In the genomic region with DNA sequence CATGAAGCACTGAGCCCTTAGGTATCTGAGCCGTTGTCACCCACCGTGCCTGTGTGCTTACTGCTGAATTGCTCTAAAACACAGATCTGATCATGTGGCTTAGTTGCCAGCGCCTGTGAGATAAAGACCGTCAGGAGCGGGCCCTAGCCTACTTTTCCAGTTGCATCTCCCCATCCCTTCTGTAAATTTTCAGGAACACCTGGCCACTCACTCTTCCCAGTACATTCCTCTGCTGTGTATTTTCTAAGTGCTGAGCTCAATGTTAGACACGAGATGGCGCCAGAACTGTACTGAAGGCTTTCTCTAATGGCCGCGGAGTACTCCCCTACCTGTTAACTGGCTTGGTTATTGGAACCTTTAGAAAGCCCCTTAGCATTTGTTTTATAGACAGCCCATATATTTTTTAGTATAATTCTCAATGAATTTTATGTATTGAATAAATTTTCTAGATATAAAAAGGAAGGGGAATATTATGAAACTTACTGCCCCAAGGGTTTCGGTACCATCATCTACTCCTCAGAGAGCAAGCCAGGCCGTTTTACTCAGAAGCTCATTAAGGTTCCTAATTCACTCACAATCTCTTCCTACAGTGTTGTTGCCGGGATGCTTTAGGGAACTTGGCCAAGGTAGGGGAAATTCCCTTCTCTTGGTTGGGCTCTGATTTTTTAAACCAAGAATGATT, we compare ENCODE assay signal across 1 cellular context.
TF ChIP-seq lines count a peak whose summit lies in the region.

No MANE protein-coding gene starts in this region.

TF ChIP-seq in HEK293, 187 proteins besides CTCF, POLR2A, EP300 and RAD21 (continued from another document):
- TF ChIP-seq, protein P1, sequence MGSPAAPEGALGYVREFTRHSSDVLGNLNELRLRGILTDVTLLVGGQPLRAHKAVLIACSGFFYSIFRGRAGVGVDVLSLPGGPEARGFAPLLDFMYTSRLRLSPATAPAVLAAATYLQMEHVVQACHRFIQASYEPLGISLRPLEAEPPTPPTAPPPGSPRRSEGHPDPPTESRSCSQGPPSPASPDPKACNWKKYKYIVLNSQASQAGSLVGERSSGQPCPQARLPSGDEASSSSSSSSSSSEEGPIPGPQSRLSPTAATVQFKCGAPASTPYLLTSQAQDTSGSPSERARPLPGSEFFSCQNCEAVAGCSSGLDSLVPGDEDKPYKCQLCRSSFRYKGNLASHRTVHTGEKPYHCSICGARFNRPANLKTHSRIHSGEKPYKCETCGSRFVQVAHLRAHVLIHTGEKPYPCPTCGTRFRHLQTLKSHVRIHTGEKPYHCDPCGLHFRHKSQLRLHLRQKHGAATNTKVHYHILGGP (tag by site-specific recombination; IDR thresholded peaks at IDR 0.05) = no peak
- TF ChIP-seq ZBTB20 (tag by site-specific recombination; IDR thresholded peaks at IDR 0.05) (no peak), SCRT1 (tag by site-specific recombination; IDR thresholded peaks at IDR 0.05; ENCODE audit: borderline replicate concordance) (peak; percentile 78; the same call in 1 of the 2 replicates), IKZF3 (tag by site-specific recombination; IDR thresholded peaks at IDR 0.05) (peak; percentile 26; the same call in 1 of the 2 replicates), ZNF529 (tag by site-specific recombination; IDR thresholded peaks at IDR 0.05; ENCODE audit: insufficient replicate concordance) (no peak), PRDM6 (tag by site-specific recombination; IDR thresholded peaks at IDR 0.05) (no peak), SCRT2 (tag by site-specific recombination; IDR thresholded peaks at IDR 0.05) (peak; percentile 90), ZNF747 (tag by site-specific recombination; IDR thresholded peaks at IDR 0.05) (no peak), ZNF660 (tag by site-specific recombination; IDR thresholded peaks at IDR 0.05) (peak; percentile 81), ZNF707 (tag by site-specific recombination; IDR thresholded peaks at IDR 0.05) (no peak), ZNF514 (tag by site-specific recombination; IDR thresholded peaks at IDR 0.05) (no peak), ZNF623 (tag by site-specific recombination; IDR thresholded peaks at IDR 0.05) (no peak), ZNF843 (tag by site-specific recombination; IDR thresholded peaks at IDR 0.05) (no peak), ZNF335 (tag by site-specific recombination; conservative IDR thresholded peaks at IDR 0.05) (peak; percentile 20; the same call in 1 of the 2 replicates), ZFHX2 (tag by site-specific recombination; conservative IDR thresholded peaks at IDR 0.05) (no peak), ZNF169 (tag by site-specific recombination; IDR thresholded peaks at IDR 0.05) (no peak), ZNF645 (tag by site-specific recombination; IDR thresholded peaks at IDR 0.05) (no peak), ZNF555 (tag by site-specific recombination; conservative IDR thresholded peaks at IDR 0.05) (no peak), ZNF561 (tag by site-specific recombination; IDR thresholded peaks at IDR 0.05; ENCODE audit: borderline replicate concordance) (no peak), ZNF654 (tag by site-specific recombination; IDR thresholded peaks at IDR 0.05; ENCODE audit: low read depth) (peak; percentile 96), KLF7 (tag by site-specific recombination; IDR thresholded peaks at IDR 0.05; ENCODE audit: borderline replicate concordance) (no peak), ZXDB (tag by site-specific recombination; IDR thresholded peaks at IDR 0.05) (no peak), ZNF777 (tag by site-specific recombination; IDR thresholded peaks at IDR 0.05; ENCODE audit: borderline replicate concordance) (no peak), ZNF488 (tag by site-specific recombination; IDR thresholded peaks at IDR 0.05) (no peak), GFI1B (tag by site-specific recombination; IDR thresholded peaks at IDR 0.05) (no peak), ZNF701 (tag by site-specific recombination; IDR thresholded peaks at IDR 0.05) (no peak), ZNF639 (tag by site-specific recombination; IDR thresholded peaks at IDR 0.05) (no peak), ZNF23 (tag by site-specific recombination; IDR thresholded peaks at IDR 0.05; ENCODE audit: borderline replicate concordance) (no peak), ZNF473 (tag by site-specific recombination; IDR thresholded peaks at IDR 0.05) (no peak), ZSCAN30 (tag by site-specific recombination; IDR thresholded peaks at IDR 0.05) (0 out of 2 replicates have a peak, but pooled peaks have one; percentile 28), ZNF580 (tag by site-specific recombination; IDR thresholded peaks at IDR 0.05) (no peak), YY2 (tag by site-specific recombination; IDR thresholded peaks at IDR 0.05) (no peak), ZEB2 (tag by site-specific recombination; IDR thresholded peaks at IDR 0.05) (0 out of 2 replicates have a peak, but pooled peaks have one; percentile 23), ZNF214 (tag by site-specific recombination; IDR thresholded peaks at IDR 0.05; ENCODE audit: borderline replicate concordance) (no peak), ZNF394 (tag by site-specific recombination; IDR thresholded peaks at IDR 0.05; ENCODE audit: borderline replicate concordance) (no peak), ZNF37A (tag by site-specific recombination; IDR thresholded peaks at IDR 0.05) (no peak), FEZF1 (tag by site-specific recombination; IDR thresholded peaks at IDR 0.05) (no peak), ZNF521 (tag by site-specific recombination; IDR thresholded peaks at IDR 0.05) (no peak)
- TF ChIP-seq, protein P2, sequence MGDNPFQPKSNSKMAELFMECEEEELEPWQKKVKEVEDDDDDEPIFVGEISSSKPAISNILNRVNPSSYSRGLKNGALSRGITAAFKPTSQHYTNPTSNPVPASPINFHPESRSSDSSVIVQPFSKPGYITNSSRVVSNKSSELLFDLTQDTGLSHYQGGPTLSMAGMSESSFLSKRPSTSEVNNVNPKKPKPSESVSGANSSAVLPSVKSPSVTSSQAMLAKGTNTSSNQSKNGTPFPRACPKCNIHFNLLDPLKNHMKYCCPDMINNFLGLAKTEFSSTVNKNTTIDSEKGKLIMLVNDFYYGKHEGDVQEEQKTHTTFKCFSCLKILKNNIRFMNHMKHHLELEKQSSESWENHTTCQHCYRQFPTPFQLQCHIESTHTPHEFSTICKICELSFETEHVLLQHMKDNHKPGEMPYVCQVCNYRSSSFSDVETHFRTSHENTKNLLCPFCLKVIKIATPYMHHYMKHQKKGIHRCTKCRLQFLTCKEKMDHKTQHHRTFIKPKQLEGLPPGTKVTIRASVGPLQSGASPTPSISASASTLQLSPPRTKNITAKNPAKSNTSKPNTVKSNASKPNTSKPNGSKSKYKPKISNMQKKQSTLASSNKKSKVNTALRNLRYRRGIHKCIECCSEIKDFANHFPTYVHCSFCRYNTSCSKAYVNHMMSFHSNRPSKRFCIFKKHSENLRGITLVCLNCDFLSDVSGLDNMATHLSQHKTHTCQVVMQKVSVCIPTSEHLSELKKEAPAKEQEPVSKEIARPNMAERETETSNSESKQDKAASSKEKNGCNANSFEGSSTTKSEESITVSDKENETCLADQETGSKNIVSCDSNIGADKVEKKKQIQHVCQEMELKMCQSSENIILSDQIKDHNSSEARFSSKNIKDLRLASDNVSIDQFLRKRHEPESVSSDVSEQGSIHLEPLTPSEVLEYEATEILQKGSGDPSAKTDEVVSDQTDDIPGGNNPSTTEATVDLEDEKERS (tag by site-specific recombination; IDR thresholded peaks at IDR 0.05) = no peak
- TF ChIP-seq, protein P3, sequence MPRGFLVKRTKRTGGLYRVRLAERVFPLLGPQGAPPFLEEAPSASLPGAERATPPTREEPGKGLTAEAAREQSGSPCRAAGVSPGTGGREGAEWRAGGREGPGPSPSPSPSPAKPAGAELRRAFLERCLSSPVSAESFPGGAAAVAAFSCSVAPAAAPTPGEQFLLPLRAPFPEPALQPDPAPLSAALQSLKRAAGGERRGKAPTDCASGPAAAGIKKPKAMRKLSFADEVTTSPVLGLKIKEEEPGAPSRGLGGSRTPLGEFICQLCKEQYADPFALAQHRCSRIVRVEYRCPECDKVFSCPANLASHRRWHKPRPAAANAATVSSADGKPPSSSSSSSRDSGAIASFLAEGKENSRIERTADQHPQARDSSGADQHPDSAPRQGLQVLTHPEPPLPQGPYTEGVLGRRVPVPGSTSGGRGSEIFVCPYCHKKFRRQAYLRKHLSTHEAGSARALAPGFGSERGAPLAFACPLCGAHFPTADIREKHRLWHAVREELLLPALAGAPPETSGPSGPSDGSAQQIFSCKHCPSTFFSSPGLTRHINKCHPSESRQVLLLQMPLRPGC (tag by site-specific recombination; IDR thresholded peaks at IDR 0.05) = no peak
- TF ChIP-seq, protein P4, sequence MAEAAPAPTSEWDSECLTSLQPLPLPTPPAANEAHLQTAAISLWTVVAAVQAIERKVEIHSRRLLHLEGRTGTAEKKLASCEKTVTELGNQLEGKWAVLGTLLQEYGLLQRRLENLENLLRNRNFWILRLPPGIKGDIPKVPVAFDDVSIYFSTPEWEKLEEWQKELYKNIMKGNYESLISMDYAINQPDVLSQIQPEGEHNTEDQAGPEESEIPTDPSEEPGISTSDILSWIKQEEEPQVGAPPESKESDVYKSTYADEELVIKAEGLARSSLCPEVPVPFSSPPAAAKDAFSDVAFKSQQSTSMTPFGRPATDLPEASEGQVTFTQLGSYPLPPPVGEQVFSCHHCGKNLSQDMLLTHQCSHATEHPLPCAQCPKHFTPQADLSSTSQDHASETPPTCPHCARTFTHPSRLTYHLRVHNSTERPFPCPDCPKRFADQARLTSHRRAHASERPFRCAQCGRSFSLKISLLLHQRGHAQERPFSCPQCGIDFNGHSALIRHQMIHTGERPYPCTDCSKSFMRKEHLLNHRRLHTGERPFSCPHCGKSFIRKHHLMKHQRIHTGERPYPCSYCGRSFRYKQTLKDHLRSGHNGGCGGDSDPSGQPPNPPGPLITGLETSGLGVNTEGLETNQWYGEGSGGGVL (tag by site-specific recombination; IDR thresholded peaks at IDR 0.05) = no peak
- TF ChIP-seq, protein P5, sequence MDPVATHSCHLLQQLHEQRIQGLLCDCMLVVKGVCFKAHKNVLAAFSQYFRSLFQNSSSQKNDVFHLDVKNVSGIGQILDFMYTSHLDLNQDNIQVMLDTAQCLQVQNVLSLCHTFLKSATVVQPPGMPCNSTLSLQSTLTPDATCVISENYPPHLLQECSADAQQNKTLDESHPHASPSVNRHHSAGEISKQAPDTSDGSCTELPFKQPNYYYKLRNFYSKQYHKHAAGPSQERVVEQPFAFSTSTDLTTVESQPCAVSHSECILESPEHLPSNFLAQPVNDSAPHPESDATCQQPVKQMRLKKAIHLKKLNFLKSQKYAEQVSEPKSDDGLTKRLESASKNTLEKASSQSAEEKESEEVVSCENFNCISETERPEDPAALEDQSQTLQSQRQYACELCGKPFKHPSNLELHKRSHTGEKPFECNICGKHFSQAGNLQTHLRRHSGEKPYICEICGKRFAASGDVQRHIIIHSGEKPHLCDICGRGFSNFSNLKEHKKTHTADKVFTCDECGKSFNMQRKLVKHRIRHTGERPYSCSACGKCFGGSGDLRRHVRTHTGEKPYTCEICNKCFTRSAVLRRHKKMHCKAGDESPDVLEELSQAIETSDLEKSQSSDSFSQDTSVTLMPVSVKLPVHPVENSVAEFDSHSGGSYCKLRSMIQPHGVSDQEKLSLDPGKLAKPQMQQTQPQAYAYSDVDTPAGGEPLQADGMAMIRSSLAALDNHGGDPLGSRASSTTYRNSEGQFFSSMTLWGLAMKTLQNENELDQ (tag by site-specific recombination; IDR thresholded peaks at IDR 0.05; ENCODE audit: low read depth) = no peak
